In genomic region chr2:232707076-232707475, GRCh38 we compare ENCODE assay signal across 9 cellular contexts.
"Had no signal": no experiment of that assay in that cellular context is flagged by ENCODE, and none has a peak within 500 bp of the region (broad histone marks: within the 10 kb centered on the region; RNA-seq: fewer than 3 reads in every experiment).

No MANE protein-coding gene starts in this region.

- H3K4me2 ChIP-seq: KMS-11 had no signal

- H3K4me3 ChIP-seq: K562 had no signal

- H3K27me3 Mint-ChIP-seq: IgD-negative memory B cell had no signal

- H3K4me3 Mint-ChIP-seq: IgD-negative memory B cell had no signal

- H3K27ac Mint-ChIP-seq: IgD-negative memory B cell had no signal

- H3K9me3 Mint-ChIP-seq: IgD-negative memory B cell had no signal

- ATAC-seq: HepG2, K562 had no signal

- FAIRE-seq: HepG2, HTR-8/SVneo, K562 had no signal

- H3K9ac ChIP-seq: KMS-11 had no signal

- H3K27ac ChIP-seq: HL-60, KMS-11 had no signal

- DNase-seq: IMR-90, KBM-7, KG1 had no signal
